In genomic region chr2:231057590-231057989, GRCh38 we compare ENCODE assay signal across 8 cellular contexts. TPM values are rescaled to one million over a fixed set of nuclear protein-coding genes. Genes with fewer than 3 reads are reported as not detected.
DNase-seq lines count a peak whose midpoint lies in the region; ATAC-seq and TF ChIP-seq lines count a peak whose summit lies in the region.

No MANE protein-coding gene starts in this region.

- H2AFZ ChIP-seq in Karpas-422 (ENCODE audit: low read length), result no peak overlapping the region

- peaks cover 58% of the 10 kb centered on the region for H3K79me2 ChIP-seq in Karpas-422 (ENCODE audit: low read length)

- no peak for ATAC-seq in naive B cell (ENCODE audit: low read depth in 2 of 2)
- no peak for ATAC-seq in GM18870 (IDR thresholded peaks at IDR 0.05; ENCODE audit: unreplicated experiment)
- ATAC-seq in GM19463 (IDR thresholded peaks at IDR 0.05; ENCODE audit: unreplicated experiment), result no peak

- H3K9me3 Mint-ChIP-seq in naive B cell, result no peaks in the 10 kb centered on the region

- H3K36me3 ChIP-seq in BE2C (peaks cover 18% of the 10 kb centered on the region), Karpas-422 (ENCODE audit: insufficient read depth, low read length) (peaks cover 18% of the 10 kb centered on the region)

- peak overlapping the region; percentile 94 to 99 (median 98) for H3K4me3 Mint-ChIP-seq in naive B cell

- peak overlapping the region; percentile 72 for H3K27ac ChIP-seq in Karpas-422 (ENCODE audit: low read length)

- H3K27me3 Mint-ChIP-seq in naive B cell, result peaks cover 11 to 18% (median 15%) of the 10 kb centered on the region in 3 donors

- H4K20me1 ChIP-seq in Karpas-422 (ENCODE audit: insufficient read depth, low read depth, low read length), result peaks cover 25% of the 10 kb centered on the region

- H3K27me3 ChIP-seq in BE2C (no peaks in the 10 kb centered on the region), Karpas-422 (ENCODE audit: low read length) (no peaks in the 10 kb centered on the region)

- H3K9me2 ChIP-seq in Karpas-422 (replicated peaks; ENCODE audit: insufficient read depth, low read length), result no peaks in the 10 kb centered on the region

- no peak for TF ChIP-seq CTCF in BE2C (IDR thresholded peaks at IDR 0.05; ENCODE audit: low read depth, low read length)
- TF ChIP-seq CTCF in choroid plexus epithelial cell (conservative IDR thresholded peaks at IDR 0.05; ENCODE audit: low read depth, low read length), result no peak

- DNase-seq in BE2C (no peak), Karpas-422 (peak; percentile 70), choroid plexus epithelial cell (ENCODE audit: low read depth) (peak; percentile 61), naive B cell (no peak), A172 (ENCODE audit: low spot score) (no peak), GM03348 (ENCODE audit: low spot score) (no peak)

- H3K4me1 Mint-ChIP-seq in naive B cell, result peaks cover 39 to 45% (median 42%) of the 10 kb centered on the region in 3 donors

- peak overlapping the region; percentile 94 for H3K9ac ChIP-seq in Karpas-422 (ENCODE audit: low read length)

- H3K4me1 ChIP-seq in BE2C (peaks cover 4% of the 10 kb centered on the region), Karpas-422 (ENCODE audit: low read length) (peaks cover 34% of the 10 kb centered on the region)

- H3K36me3 Mint-ChIP-seq in naive B cell, result peaks cover 0 to 4% of the 10 kb centered on the region in 2 donors

- H3K27ac Mint-ChIP-seq in naive B cell, result peak overlapping the region; percentile 34 to 96 (median 56)

- peak overlapping the region; percentile 99 for H3K4me3 ChIP-seq in BE2C (ENCODE audit: low read depth, low read length)
- peak overlapping the region; percentile 81 for H3K4me3 ChIP-seq in Karpas-422 (ENCODE audit: low read length)
- H3K4me3 ChIP-seq in choroid plexus epithelial cell (ENCODE audit: low read depth, low read length), result peak overlapping the region; percentile 96

- H3K4me2 ChIP-seq in Karpas-422 (ENCODE audit: low read depth, low read length, poor library complexity, severe bottlenecking), result peak overlapping the region; percentile 72

- H3K9me3 ChIP-seq in BE2C (no peaks in the 10 kb centered on the region), Karpas-422 (ENCODE audit: low read length) (no peaks in the 10 kb centered on the region)

RNA-seq across cellular contexts. Expression of gene PSMD1, which starts 0.9 kb away (rescaled TPM):
- polyA plus RNA-seq in BE2C (2012; ENCODE audit: insufficient read depth, insufficient read length, low read depth), result 77.9 TPM
- 50.0 and 92.1 TPM in 2 replicates for total RNA-seq in Karpas-422 (2014; rRNA removed; shearing (Covaris generic); ENCODE audit: low replicate concordance)
- 10 to 100 TPM; 36.4 to 44.5 (median 42.2) TPM for polyA plus RNA-seq in naive B cell (ENCODE audit: low read depth in 6 of 6)
- total RNA-seq in A172 (2014; rRNA removed; shearing (Covaris generic)), result 206 and 259 TPM in 2 replicates

RNA-seq across cellular contexts. Expression of gene C2orf72, which starts 20.3 kb away (rescaled TPM):
- not detected for polyA plus RNA-seq in BE2C (2012; ENCODE audit: insufficient read depth, insufficient read length, low read depth)
- not detected in 2 replicates for total RNA-seq in Karpas-422 (2014; rRNA removed; shearing (Covaris generic); ENCODE audit: low replicate concordance)
- not detected for polyA plus RNA-seq in naive B cell (ENCODE audit: low read depth in 6 of 6)
- 2.6 and 10.8 TPM in 2 replicates for total RNA-seq in A172 (2014; rRNA removed; shearing (Covaris generic))

Comparison
In these comparisons a context has a peak if more than half of its experiments do, and no peak if none do; other contexts are left out.
1. DNase-seq: peak in Karpas-422 (single experiment) and choroid plexus epithelial cell (single experiment); none in BE2C (single experiment), naive B cell (single experiment), A172 (single experiment) and GM03348 (single experiment).
2. Peak in every context shown above with its lines, with median percentiles within 50 percentile points of each other: H3K4me3 ChIP-seq.